Comparison of ENCODE assay signal across 16 cellular contexts in the genomic region with DNA sequence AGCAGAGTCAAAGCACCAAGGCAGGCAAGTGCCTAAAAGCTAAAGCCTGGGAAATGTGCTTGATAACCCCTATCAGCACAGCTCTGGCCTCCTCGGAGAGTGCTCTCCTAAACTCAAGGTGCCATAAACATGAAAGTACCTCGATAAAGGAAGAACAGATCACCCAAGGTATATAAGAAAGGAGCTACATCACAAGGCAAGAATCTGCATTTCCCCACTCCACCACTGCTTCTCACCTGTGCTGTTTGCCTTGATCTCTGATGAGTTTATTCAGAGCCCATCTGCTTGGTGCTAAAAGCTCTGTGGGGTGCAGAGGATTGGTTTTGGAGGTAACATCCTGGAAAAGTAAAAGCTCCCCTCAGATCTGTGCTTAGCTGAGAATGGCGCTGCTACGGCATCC.
A peak's percentile ranks its signal among the peaks of the same experiment; 100 is the strongest.
DNase-seq lines count a peak whose midpoint lies in the region; ATAC-seq and TF ChIP-seq lines count a peak whose summit lies in the region.
"Had no signal": no experiment of that assay in that cellular context is flagged by ENCODE, and none has a peak within 500 bp of the region (broad histone marks: within the 10 kb centered on the region; RNA-seq: fewer than 3 reads in every experiment).

No MANE protein-coding gene starts in this region.

- H3K9ac ChIP-seq in endodermal cell (ENCODE audit: extremely low read depth, low read length, poor library complexity, severe bottlenecking) = no peak overlapping the region

- H3K36me3 ChIP-seq in GM23338 (ENCODE audit: insufficient read depth) (no peaks in the 10 kb centered on the region), WERI-Rb-1 (no peaks in the 10 kb centered on the region), endodermal cell (ENCODE audit: control insufficient read depth, insufficient read depth, low read length) (no peaks in the 10 kb centered on the region), iPS DF 6.9 (ENCODE audit: control insufficient read depth, insufficient read depth, low read length) (no peaks in the 10 kb centered on the region), upper lobe of right lung (no peaks in the 10 kb centered on the region)

- H3K4me1 ChIP-seq in GM23338 (ENCODE audit: insufficient read depth) = no peaks in the 10 kb centered on the region
- peaks cover 6% of the 10 kb centered on the region for H3K4me1 ChIP-seq in endodermal cell (ENCODE audit: control insufficient read depth, insufficient read depth, low read length)
- H3K4me1 ChIP-seq in iPS DF 6.9 (ENCODE audit: control insufficient read depth, insufficient read depth, low read length) = no peaks in the 10 kb centered on the region; the same call in none of the 2 replicates
- H3K4me1 ChIP-seq in upper lobe of right lung = no peaks in the 10 kb centered on the region
- H3K4me1 ChIP-seq: A549, Caco-2 had no signal

- no peak overlapping the region for H3K27ac ChIP-seq in GM23338 (ENCODE audit: low read depth)
- H3K27ac ChIP-seq in WERI-Rb-1 = no peak overlapping the region
- no peak overlapping the region for H3K27ac ChIP-seq in endodermal cell (ENCODE audit: low read depth, low read length)
- H3K27ac ChIP-seq in iPS DF 6.9 (ENCODE audit: low read length) = no peak overlapping the region
- H3K27ac ChIP-seq in upper lobe of right lung = no peak overlapping the region
- no peak overlapping the region for H3K27ac ChIP-seq in RWPE1
- H3K27ac ChIP-seq: 22Rv1, A549, C4-2B had no signal

- H3K4me3 ChIP-seq in GM23338 (no peak overlapping the region), WERI-Rb-1 (ENCODE audit: low read depth, low read length) (no peak overlapping the region), endodermal cell (ENCODE audit: low read length) (no peak overlapping the region), iPS DF 6.9 (ENCODE audit: low read length) (no peak overlapping the region), upper lobe of right lung (no peak overlapping the region)
- H3K4me3 ChIP-seq: A549 had no signal

- intact Hi-C loops in upper lobe of right lung (cut with DNase I) = no loop called here

- H3K4me3 Mint-ChIP-seq in GM23338 (no peak overlapping the region), endodermal cell (no peak overlapping the region)
- H3K4me3 Mint-ChIP-seq: CD4-positive, alpha-beta T cell had no signal

- no peaks in the 10 kb centered on the region for H4K20me1 ChIP-seq in GM23338 (replicated peaks; ENCODE audit: insufficient read depth)

- H2AFZ ChIP-seq in GM23338 = peak overlapping the region; percentile 9; the same call in 1 of the 2 replicates

- ATAC-seq in GM23338 (peak; percentile 86), upper lobe of right lung (no peak), HG03196 (IDR thresholded peaks at IDR 0.05; ENCODE audit: unreplicated experiment) (no peak)
- ATAC-seq: A549 had no signal

- TF ChIP-seq CTCF in GM23338 (conservative IDR thresholded peaks at IDR 0.05; ENCODE audit: low read depth in 2 of 2) = 0 out of 4 replicates have a peak, but pooled peaks of 1 of the 2 experiments have one; percentile 16
- peak; percentile 28; the same call in 1 of the 2 replicates for TF ChIP-seq CTCF in WERI-Rb-1 (IDR thresholded peaks at IDR 0.05; ENCODE audit: low read depth, low read length)
- TF ChIP-seq CTCF in endodermal cell (conservative IDR thresholded peaks at IDR 0.05) = peak; percentile 64
- no peak for TF ChIP-seq CTCF in upper lobe of right lung (IDR thresholded peaks at IDR 0.05)
- no peak for TF ChIP-seq CTCF in RWPE1 (conservative IDR thresholded peaks at IDR 0.05; ENCODE audit: low read depth)

- peaks cover 22% of the 10 kb centered on the region for H3K4me1 Mint-ChIP-seq in GM23338
- H3K4me1 Mint-ChIP-seq in endodermal cell = peaks cover 17% of the 10 kb centered on the region

- H3K27ac Mint-ChIP-seq in GM23338 (no peak overlapping the region), endodermal cell (no peak overlapping the region)
- H3K27ac Mint-ChIP-seq: CD4-positive, alpha-beta T cell had no signal

- no peaks in the 10 kb centered on the region for H3K27me3 ChIP-seq in GM23338 (ENCODE audit: insufficient read depth)
- no peaks in the 10 kb centered on the region for H3K27me3 ChIP-seq in WERI-Rb-1 (ENCODE audit: insufficient read depth, low read depth, severe bottlenecking)
- H3K27me3 ChIP-seq in endodermal cell (ENCODE audit: control insufficient read depth, insufficient read depth, low read length, poor library complexity, severe bottlenecking) = no peaks in the 10 kb centered on the region
- no peaks in the 10 kb centered on the region for H3K27me3 ChIP-seq in iPS DF 6.9 (ENCODE audit: control insufficient read depth, insufficient read depth, low read length)
- H3K27me3 ChIP-seq in upper lobe of right lung = no peaks in the 10 kb centered on the region

- H3K27me3 Mint-ChIP-seq in GM23338 (ENCODE audit: insufficient read depth, low read depth, poor library complexity) (peaks cover 7% of the 10 kb centered on the region), endodermal cell (ENCODE audit: insufficient read depth) (peaks cover 9% of the 10 kb centered on the region)

- no peaks in the 10 kb centered on the region for H3K9me3 ChIP-seq in WERI-Rb-1 (ENCODE audit: severe bottlenecking)
- peaks cover 6% of the 10 kb centered on the region for H3K9me3 ChIP-seq in endodermal cell (ENCODE audit: control insufficient read depth, low read length)
- H3K9me3 ChIP-seq in iPS DF 6.9 (ENCODE audit: control insufficient read depth, insufficient read depth, low read length) = no peaks in the 10 kb centered on the region
- H3K9me3 ChIP-seq in upper lobe of right lung = no peaks in the 10 kb centered on the region
- H3K9me3 ChIP-seq: A549, Caco-2 had no signal

- H3K9me3 Mint-ChIP-seq in GM23338 (no peaks in the 10 kb centered on the region; the same call in 2 of the 3 replicates), endodermal cell (peaks cover 2% of the 10 kb centered on the region)
- H3K9me3 Mint-ChIP-seq: CD4-positive, alpha-beta T cell had no signal

- POLR2A ChIA-PET in RWPE1 (lab: Yijun Ruan, JAX; ENCODE audit: low non-redundant PET) = no interaction called here

- no peaks in the 10 kb centered on the region for H3F3A ChIP-seq in GM23338 (replicated peaks; ENCODE audit: low read depth)

- DNase-seq in GM23338 (ENCODE audit: low spot score) (peak; percentile 45), WERI-Rb-1 (no peak), endodermal cell (peak; percentile 58), iPS DF 6.9 (ENCODE audit: low read depth, low spot score) (peak; percentile 16), upper lobe of right lung (no peak), NCI-H748 treated with DMSO at 0.1 percent for 48 hours (lab: John Stamatoyannopoulos, UW) (no peak), RWPE1 (ENCODE audit: low spot score) (no peak)
- DNase-seq: AML-193; Caco-2; CD4-positive, alpha-beta T cell; GOT3; HCEC 1CT had no signal

- CTCF ChIA-PET in RWPE1 (lab: Yijun Ruan, JAX) = no interaction called here

- no peaks in the 10 kb centered on the region for H3K79me2 ChIP-seq in GM23338 (replicated peaks; ENCODE audit: insufficient read depth)

- H3K36me3 Mint-ChIP-seq in GM23338 (ENCODE audit: low read depth) (no peaks in the 10 kb centered on the region), endodermal cell (ENCODE audit: low read depth) (no peaks in the 10 kb centered on the region)

- H3K9me2 ChIP-seq in GM23338 (ENCODE audit: insufficient read depth) = no peaks in the 10 kb centered on the region

- no peak overlapping the region for H3K4me2 ChIP-seq in GM23338
- H3K4me2 ChIP-seq: A549 had no signal

- WGBS in endodermal cell (ENCODE audit: insufficient coverage in 1 of 2, insufficient read length in 1 of 2), 2 experiments = 73 to 85% methylated on average over 2 to 4 of the region's 4 CpGs
- no CpG with 5 or more reads among the region's 4 CpGs for WGBS in iPS DF 6.9 (ENCODE audit: insufficient coverage, insufficient read length)

TF ChIP-seq in GM23338, 12 proteins besides CTCF, POLR2A, EP300 and RAD21:
- TF ChIP-seq, protein P1, sequence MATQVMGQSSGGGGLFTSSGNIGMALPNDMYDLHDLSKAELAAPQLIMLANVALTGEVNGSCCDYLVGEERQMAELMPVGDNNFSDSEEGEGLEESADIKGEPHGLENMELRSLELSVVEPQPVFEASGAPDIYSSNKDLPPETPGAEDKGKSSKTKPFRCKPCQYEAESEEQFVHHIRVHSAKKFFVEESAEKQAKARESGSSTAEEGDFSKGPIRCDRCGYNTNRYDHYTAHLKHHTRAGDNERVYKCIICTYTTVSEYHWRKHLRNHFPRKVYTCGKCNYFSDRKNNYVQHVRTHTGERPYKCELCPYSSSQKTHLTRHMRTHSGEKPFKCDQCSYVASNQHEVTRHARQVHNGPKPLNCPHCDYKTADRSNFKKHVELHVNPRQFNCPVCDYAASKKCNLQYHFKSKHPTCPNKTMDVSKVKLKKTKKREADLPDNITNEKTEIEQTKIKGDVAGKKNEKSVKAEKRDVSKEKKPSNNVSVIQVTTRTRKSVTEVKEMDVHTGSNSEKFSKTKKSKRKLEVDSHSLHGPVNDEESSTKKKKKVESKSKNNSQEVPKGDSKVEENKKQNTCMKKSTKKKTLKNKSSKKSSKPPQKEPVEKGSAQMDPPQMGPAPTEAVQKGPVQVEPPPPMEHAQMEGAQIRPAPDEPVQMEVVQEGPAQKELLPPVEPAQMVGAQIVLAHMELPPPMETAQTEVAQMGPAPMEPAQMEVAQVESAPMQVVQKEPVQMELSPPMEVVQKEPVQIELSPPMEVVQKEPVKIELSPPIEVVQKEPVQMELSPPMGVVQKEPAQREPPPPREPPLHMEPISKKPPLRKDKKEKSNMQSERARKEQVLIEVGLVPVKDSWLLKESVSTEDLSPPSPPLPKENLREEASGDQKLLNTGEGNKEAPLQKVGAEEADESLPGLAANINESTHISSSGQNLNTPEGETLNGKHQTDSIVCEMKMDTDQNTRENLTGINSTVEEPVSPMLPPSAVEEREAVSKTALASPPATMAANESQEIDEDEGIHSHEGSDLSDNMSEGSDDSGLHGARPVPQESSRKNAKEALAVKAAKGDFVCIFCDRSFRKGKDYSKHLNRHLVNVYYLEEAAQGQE (IDR thresholded peaks at IDR 0.05; ENCODE audit: unreplicated experiment) = no peak
- TF ChIP-seq JUNB (IDR thresholded peaks at IDR 0.05; ENCODE audit: unreplicated experiment) (no peak), EZH2 (IDR thresholded peaks at IDR 0.05; ENCODE audit: low read depth, unreplicated experiment) (no peak), NANOG (IDR thresholded peaks at IDR 0.05; ENCODE audit: borderline replicate concordance) (no peak), ZNF114 (CRISPR knock-in tag; IDR thresholded peaks at IDR 0.05) (no peak)
- TF ChIP-seq, protein P2, sequence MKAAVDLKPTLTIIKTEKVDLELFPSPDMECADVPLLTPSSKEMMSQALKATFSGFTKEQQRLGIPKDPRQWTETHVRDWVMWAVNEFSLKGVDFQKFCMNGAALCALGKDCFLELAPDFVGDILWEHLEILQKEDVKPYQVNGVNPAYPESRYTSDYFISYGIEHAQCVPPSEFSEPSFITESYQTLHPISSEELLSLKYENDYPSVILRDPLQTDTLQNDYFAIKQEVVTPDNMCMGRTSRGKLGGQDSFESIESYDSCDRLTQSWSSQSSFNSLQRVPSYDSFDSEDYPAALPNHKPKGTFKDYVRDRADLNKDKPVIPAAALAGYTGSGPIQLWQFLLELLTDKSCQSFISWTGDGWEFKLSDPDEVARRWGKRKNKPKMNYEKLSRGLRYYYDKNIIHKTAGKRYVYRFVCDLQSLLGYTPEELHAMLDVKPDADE (IDR thresholded peaks at IDR 0.05) = no peak

Comparison
In these comparisons a context has a peak if more than half of its experiments do, and no peak if none do; other contexts are left out.
1. DNase-seq: peak in GM23338 (single experiment), endodermal cell (single experiment) and iPS DF 6.9 (single experiment); none in WERI-Rb-1 (single experiment), upper lobe of right lung (single experiment), NCI-H748 treated with DMSO at 0.1 percent for 48 hours (single experiment) and RWPE1 (single experiment).
2. CTCF ChIP-seq: peak in WERI-Rb-1 (single experiment) and endodermal cell (single experiment); none in upper lobe of right lung (single experiment) and RWPE1 (single experiment).